Comparison of ENCODE assay signal across 9 cellular contexts in the genomic region with DNA sequence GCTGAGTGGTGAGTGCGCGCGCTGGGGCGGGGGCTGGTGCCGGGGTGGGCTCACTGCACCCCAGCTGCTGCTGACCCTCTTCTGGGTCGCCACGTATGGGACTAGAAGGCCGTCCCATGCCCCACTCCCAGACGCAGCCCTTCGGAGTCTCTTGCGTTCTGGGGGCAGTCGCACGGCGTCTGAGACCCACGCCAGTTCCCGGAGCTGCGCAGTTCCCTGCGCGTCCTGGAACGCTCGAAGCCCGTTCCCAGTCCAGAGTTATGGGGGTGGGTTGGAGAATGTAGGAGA. TPM values are rescaled to one million over a fixed set of nuclear protein-coding genes. Genes with fewer than 3 reads are reported as not detected.
DNase-seq lines count a peak whose midpoint lies in the region; ATAC-seq, FAIRE-seq and TF ChIP-seq lines count a peak whose summit lies in the region.
"Had no signal": no experiment of that assay in that cellular context is flagged by ENCODE, and none has a peak within 500 bp of the region (broad histone marks: within the 10 kb centered on the region; RNA-seq: fewer than 3 reads in every experiment).

No MANE protein-coding gene starts in this region.

- ATAC-seq in stimulated activated naive CD8-positive, alpha-beta T cell treated with anti-CD3 and anti-CD28 coated beads, Interleukin-15, Interleukin-2, amounts not matched to agents 100 U/mL and 50 U/mL, for 24 hours, result no peak
- ATAC-seq in GM21360 (IDR thresholded peaks at IDR 0.05; ENCODE audit: unreplicated experiment), result no peak

- H3K9me3 ChIP-seq in endothelial cell of umbilical vein (replicated peaks; ENCODE audit: control insufficient read depth, insufficient read depth, low read length) (no peaks in the 10 kb centered on the region), muscle layer of colon (ENCODE audit: low read length) (no peaks in the 10 kb centered on the region)

- peak overlapping the region; percentile 86 for H3K4me3 Mint-ChIP-seq in stimulated activated naive CD8-positive, alpha-beta T cell treated with anti-CD3 and anti-CD28 coated beads, Interleukin-15, Interleukin-2, amounts not matched to agents 100 ng/mL and 50 ng/mL, for 24 hours

- BruUV-seq in endothelial cell of umbilical vein (replicated peaks; lab: Mats Ljungman, UMichigan), result no TSS peak

- H3K4me2 ChIP-seq in endothelial cell of umbilical vein (ENCODE audit: insufficient read depth, low read length), result peak overlapping the region; percentile 39

- no peak for TF ChIP-seq CTCF in endothelial cell of umbilical vein (IDR thresholded peaks at IDR 0.05; ENCODE audit: extremely low read depth in 1 of 2, insufficient read depth in 1 of 2, low read depth in 1 of 2, low read length in 2 of 2)

- CTCF ChIA-PET in endothelial cell of umbilical vein (lab: Charles Lee), result interaction anchor here (1.2 to 1.4 kb wide), 2 partner anchors 10 to 27 kb away, joined by 4 to 5 read pairs; partner anchors contain the start of gene HOATZ

- H4K20me1 ChIP-seq in endothelial cell of umbilical vein (replicated peaks; ENCODE audit: control insufficient read depth, extremely low read depth, insufficient read depth, low read length), result no peaks in the 10 kb centered on the region

- TF ChIP-seq POLR2A in endothelial cell of umbilical vein (IDR thresholded peaks at IDR 0.05; ENCODE audit: low read depth, low read length), result no peak

- no peak for DNase-seq in stimulated activated naive CD8-positive, alpha-beta T cell treated with anti-CD3 and anti-CD28 coated beads, Interleukin-15, Interleukin-2, amounts not matched to agents 100 U/mL and 50 U/mL, for 24 hours
- DNase-seq in endothelial cell of umbilical vein (ENCODE audit: low read depth, low spot score) (no peak), ecto neural progenitor cell (ENCODE audit: low spot score) (no peak), H4 (ENCODE audit: low spot score) (no peak), islet precursor cell (no peak)

- H3K27ac ChIP-seq in endothelial cell of umbilical vein (ENCODE audit: insufficient read depth, low read depth, low read length), result no peak overlapping the region
- H3K27ac ChIP-seq in muscle layer of colon (ENCODE audit: low read depth, low read length), result peak overlapping the region; percentile 84

- H2AFZ ChIP-seq in endothelial cell of umbilical vein (ENCODE audit: low read depth, low read length), result peak overlapping the region; percentile 81

- H3K36me3 ChIP-seq in endothelial cell of umbilical vein (ENCODE audit: control insufficient read depth in 2 of 2, extremely low read depth in 1 of 2, insufficient read depth in 2 of 2, low read length in 2 of 2) (no peaks in the 10 kb centered on the region), muscle layer of colon (ENCODE audit: insufficient read depth, low read length) (peaks cover 7% of the 10 kb centered on the region)

- POLR2A ChIA-PET in endothelial cell of umbilical vein (lab: Charles Lee), result no interaction called here

- H3K4me1 ChIP-seq in endothelial cell of umbilical vein (ENCODE audit: control insufficient read depth, extremely low read depth, insufficient read depth, low read length) (peaks cover 17% of the 10 kb centered on the region), muscle layer of colon (ENCODE audit: insufficient read depth, low read length) (peaks cover 7% of the 10 kb centered on the region)

- H3K4me1 Mint-ChIP-seq in stimulated activated naive CD8-positive, alpha-beta T cell treated with anti-CD3 and anti-CD28 coated beads, Interleukin-15, Interleukin-2, amounts not matched to agents 100 ng/mL and 50 ng/mL, for 24 hours (ENCODE audit: low read depth), result peaks cover 66% of the 10 kb centered on the region

- H3K27me3 ChIP-seq in endothelial cell of umbilical vein (ENCODE audit: control insufficient read depth in 2 of 2, insufficient read depth in 2 of 2, low read length in 2 of 2) (peaks cover 50 to 60% of the 10 kb centered on the region in 2 experiments), muscle layer of colon (ENCODE audit: control insufficient read depth in 1 of 2, insufficient read depth in 2 of 2, low read length in 2 of 2) (peaks cover 0 to 6% of the 10 kb centered on the region in 2 donors)

- dilution Hi-C loops in endothelial cell of umbilical vein (cut with MboI; ENCODE audit: extremely low pct_ligation_motif_present, low sequenced_read_pairs), result no loop called here

- no peak overlapping the region for H3K27ac Mint-ChIP-seq in stimulated activated naive CD8-positive, alpha-beta T cell treated with anti-CD3 and anti-CD28 coated beads, Interleukin-15, Interleukin-2, amounts not matched to agents 100 ng/mL and 50 ng/mL, for 24 hours

- H3K27me3 Mint-ChIP-seq in stimulated activated naive CD8-positive, alpha-beta T cell treated with anti-CD3 and anti-CD28 coated beads, Interleukin-15, Interleukin-2, amounts not matched to agents 100 ng/mL and 50 ng/mL, for 24 hours, result peaks cover 69% of the 10 kb centered on the region

- H3K9me1 ChIP-seq in endothelial cell of umbilical vein (replicated peaks; ENCODE audit: control insufficient read depth, extremely low read depth, insufficient read depth, low read length), result no peaks in the 10 kb centered on the region

- no peak for FAIRE-seq in endothelial cell of umbilical vein (lab: Jason Lieb, UNC)

- peaks cover 6% of the 10 kb centered on the region for H3K9me3 Mint-ChIP-seq in stimulated activated naive CD8-positive, alpha-beta T cell treated with anti-CD3 and anti-CD28 coated beads, Interleukin-15, Interleukin-2, amounts not matched to agents 100 ng/mL and 50 ng/mL, for 24 hours

- intact Hi-C loops in endothelial cell of umbilical vein (cut with micrococcal nuclease), result loop anchor here (2.0 kb wide), 1 partner anchor 26 kb away; the partner anchor contains the start of gene HOATZ

- no peak overlapping the region for H3K9ac ChIP-seq in endothelial cell of umbilical vein (replicated peaks; ENCODE audit: extremely low read depth, insufficient read depth, low read length)
- peak overlapping the region; percentile 30 for H3K9ac ChIP-seq in muscle layer of colon (ENCODE audit: low read length)

- H3K79me2 ChIP-seq in endothelial cell of umbilical vein (ENCODE audit: control insufficient read depth, insufficient read depth, low read length), result no peaks in the 10 kb centered on the region

- H3K4me3 ChIP-seq in endothelial cell of umbilical vein (replicated peaks in 1 of 3; ENCODE audit: insufficient read depth in 1 of 3, low read depth in 1 of 3, low read length in 3 of 3) (peak overlapping the region; percentile 6 to 44 (median 38)), muscle layer of colon (ENCODE audit: low read depth in 1 of 2, low read length in 2 of 2) (peak overlapping the region; percentile 81 to 86)

- H3K36me3 Mint-ChIP-seq in stimulated activated naive CD8-positive, alpha-beta T cell treated with anti-CD3 and anti-CD28 coated beads, Interleukin-15, Interleukin-2, amounts not matched to agents 100 ng/mL and 50 ng/mL, for 24 hours (ENCODE audit: low read depth), result peaks cover 24% of the 10 kb centered on the region

TF ChIP-seq in endothelial cell of umbilical vein, 7 proteins besides CTCF, POLR2A, EP300 and RAD21:
- TF ChIP-seq JUN (IDR thresholded peaks at IDR 0.05; ENCODE audit: borderline replicate concordance, insufficient read depth, insufficient read length, low read depth) (no peak), GATA2 (IDR thresholded peaks at IDR 0.05; ENCODE audit: insufficient read depth, insufficient read length, low read depth, low read length) (no peak), POLR2AphosphoS5 (IDR thresholded peaks at IDR 0.05; ENCODE audit: insufficient read depth, low read depth, low read length) (no peak), EZH2 (IDR thresholded peaks at IDR 0.05; ENCODE audit: borderline replicate concordance, low read depth, low read length, severe bottlenecking) (no peak), MYC (IDR thresholded peaks at IDR 0.05; ENCODE audit: low read depth, low read length) (no peak), FOS (IDR thresholded peaks at IDR 0.05; ENCODE audit: borderline replicate concordance, insufficient read depth, low read length) (no peak), MAX (IDR thresholded peaks at IDR 0.05; ENCODE audit: insufficient read depth, insufficient read length) (no peak)

RNA-seq across cellular contexts. Expression of gene LAYN, which starts 0.3 kb away (rescaled TPM):
- 2.2 and 2.3 TPM in 2 replicates for total RNA-seq in endothelial cell of umbilical vein
- polyA plus RNA-seq in endothelial cell of umbilical vein, result 0.43 and 0.92 TPM in 2 replicates
- polyA plus RNA-seq in endothelial cell of umbilical vein (2011; cell fraction: cytosol; rRNA removed), result 0.50 and 0.75 TPM in 2 replicates
- polyA plus RNA-seq in endothelial cell of umbilical vein (2011; cell fraction: nucleus; rRNA removed), result 0.49 and 0.80 TPM in 2 replicates
- 0.42 and 1.0 TPM in 2 replicates for polyA plus RNA-seq in endothelial cell of umbilical vein (2012)
- 0.78 and 1.6 TPM in 2 replicates for polyA minus RNA-seq in endothelial cell of umbilical vein
- not detected for polyA minus RNA-seq in endothelial cell of umbilical vein (2011; cell fraction: cytosol; rRNA and poly(A)+ RNA removed)
- polyA minus RNA-seq in endothelial cell of umbilical vein (2011; cell fraction: nucleus; rRNA and poly(A)+ RNA removed), result 0.34 and 1.4 TPM in 2 replicates
- 28.8 and 34.3 TPM in 2 replicates for total RNA-seq in H4 (2014; rRNA removed; shearing (Covaris generic))

RNA-seq across cellular contexts. Expression of gene HOATZ, which starts 26.3 kb away (rescaled TPM):
- not detected in 2 replicates for total RNA-seq in endothelial cell of umbilical vein
- not detected in 2 replicates for polyA plus RNA-seq in endothelial cell of umbilical vein
- not detected in 2 replicates for polyA plus RNA-seq in endothelial cell of umbilical vein (2011; cell fraction: cytosol; rRNA removed)
- not detected in 2 replicates for polyA plus RNA-seq in endothelial cell of umbilical vein (2011; cell fraction: nucleus; rRNA removed)
- not detected in 2 replicates for polyA plus RNA-seq in endothelial cell of umbilical vein (2012)
- polyA minus RNA-seq in endothelial cell of umbilical vein, result not detected in 2 replicates
- not detected for polyA minus RNA-seq in endothelial cell of umbilical vein (2011; cell fraction: cytosol; rRNA and poly(A)+ RNA removed)
- not detected in 2 replicates for polyA minus RNA-seq in endothelial cell of umbilical vein (2011; cell fraction: nucleus; rRNA and poly(A)+ RNA removed)
- not detected in 2 replicates for total RNA-seq in H4 (2014; rRNA removed; shearing (Covaris generic))
- total RNA-seq: LHCN-M2 had no signal

RNA-seq across cellular contexts. Expression of gene BTG4, which starts 28.7 kb away (rescaled TPM):
- total RNA-seq in endothelial cell of umbilical vein, result not detected in 2 replicates
- not detected in 2 replicates for polyA plus RNA-seq in endothelial cell of umbilical vein
- polyA plus RNA-seq in endothelial cell of umbilical vein (2011; cell fraction: cytosol; rRNA removed), result not detected in 2 replicates
- polyA plus RNA-seq in endothelial cell of umbilical vein (2011; cell fraction: nucleus; rRNA removed), result not detected in 2 replicates
- polyA plus RNA-seq in endothelial cell of umbilical vein (2012), result not detected in 2 replicates
- not detected in 2 replicates for polyA minus RNA-seq in endothelial cell of umbilical vein
- polyA minus RNA-seq in endothelial cell of umbilical vein (2011; cell fraction: cytosol; rRNA and poly(A)+ RNA removed), result not detected
- not detected in 2 replicates for polyA minus RNA-seq in endothelial cell of umbilical vein (2011; cell fraction: nucleus; rRNA and poly(A)+ RNA removed)
- total RNA-seq in H4 (2014; rRNA removed; shearing (Covaris generic)), result 0.15 TPM in 1 of 2 replicates, not detected in the other
